Comparison of ENCODE assay signal across 7 cellular contexts in genomic region chr13:80052286-80052685, GRCh38.
"Had no signal": no experiment of that assay in that cellular context is flagged by ENCODE, and none has a peak within 500 bp of the region (broad histone marks: within the 10 kb centered on the region; RNA-seq: fewer than 3 reads in every experiment).

No MANE protein-coding gene starts in this region.

- DNase-seq: GDM1, GF-D8 had no signal

- FAIRE-seq: G401.6, GM12891, GM12892, GM18507, GM19239 had no signal
